ENCODE assay signal across 21 cellular contexts in the genomic region with DNA sequence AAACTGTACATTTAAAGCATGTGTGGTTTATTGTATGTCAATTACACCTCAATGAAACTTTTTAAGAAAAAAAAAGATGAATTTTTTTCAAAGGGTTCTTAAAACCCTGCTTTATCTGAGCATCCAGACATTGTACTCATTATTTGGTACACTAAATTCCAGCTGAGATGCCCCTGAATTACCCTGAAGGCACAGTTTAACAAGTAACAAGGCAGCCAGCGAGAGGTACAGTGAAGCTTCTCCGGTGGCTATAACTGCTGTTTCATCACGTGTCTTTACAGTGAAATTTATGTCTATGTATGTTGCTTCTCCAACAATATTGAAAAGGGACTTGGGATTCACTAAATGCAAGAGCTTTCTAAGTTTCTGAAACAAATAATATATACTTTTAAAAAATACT. TPM values are rescaled to one million over a fixed set of nuclear protein-coding genes. Genes with fewer than 3 reads are reported as not detected.
"Had no signal": no experiment of that assay in that cellular context is flagged by ENCODE, and none has a peak within 500 bp of the region (broad histone marks: within the 10 kb centered on the region; RNA-seq: fewer than 3 reads in every experiment).

No MANE protein-coding gene starts in this region.

- H3K4me3 Mint-ChIP-seq: activated CD4-positive, alpha-beta memory T cell treated with anti-CD3 and anti-CD28 coated beads for 36 hours; activated naive CD8-positive, alpha-beta T cell treated with anti-CD3 and anti-CD28 coated beads for 36 hours; naive thymus-derived CD8-positive, alpha-beta T cell; type B pancreatic cell had no signal

- H3K27me3 ChIP-seq: breast epithelium, dorsolateral prefrontal cortex, esophagus muscularis mucosa, heart left ventricle, suprapubic skin had no signal

- H3K9me3 Mint-ChIP-seq: activated CD4-positive, alpha-beta memory T cell treated with anti-CD3 and anti-CD28 coated beads for 36 hours; activated naive CD8-positive, alpha-beta T cell treated with anti-CD3 and anti-CD28 coated beads for 36 hours; type B pancreatic cell had no signal

- H3K4me1 ChIP-seq: breast epithelium, prostate gland, suprapubic skin had no signal

- H3K27ac ChIP-seq: breast epithelium, esophagus muscularis mucosa, heart left ventricle, prostate gland, suprapubic skin had no signal

- H3K4me1 Mint-ChIP-seq: activated naive CD8-positive, alpha-beta T cell treated with anti-CD3 and anti-CD28 coated beads for 36 hours; naive thymus-derived CD8-positive, alpha-beta T cell had no signal

- H3K9me3 ChIP-seq: breast epithelium, esophagus muscularis mucosa, heart left ventricle, mucosa of descending colon, prostate gland, suprapubic skin had no signal

- H3K27me3 Mint-ChIP-seq: activated CD4-positive, alpha-beta memory T cell treated with anti-CD3 and anti-CD28 coated beads for 36 hours; type B pancreatic cell had no signal

- ATAC-seq: heart left ventricle; left lobe of liver; mucosa of descending colon; naive thymus-derived CD8-positive, alpha-beta T cell; sciatic nerve had no signal

- H3K4me3 ChIP-seq: breast epithelium, dorsolateral prefrontal cortex, esophagus muscularis mucosa, heart left ventricle, mucosa of descending colon, prostate gland, suprapubic skin had no signal

- H3K36me3 Mint-ChIP-seq: activated CD4-positive, alpha-beta memory T cell treated with anti-CD3 and anti-CD28 coated beads for 36 hours; naive thymus-derived CD8-positive, alpha-beta T cell had no signal

- H3K36me3 ChIP-seq: breast epithelium, esophagus muscularis mucosa, heart left ventricle, prostate gland, suprapubic skin had no signal

- FAIRE-seq: endometrium had no signal

- DNase-seq: activated CD4-positive, alpha-beta memory T cell treated with anti-CD3 and anti-CD28 coated beads for 36 hours; activated CD4-positive, alpha-beta T cell treated with anti-CD3 and anti-CD28 coated beads for 1 hour; activated gamma-delta T cell; activated naive CD8-positive, alpha-beta T cell treated with anti-CD3 and anti-CD28 coated beads for 36 hours; activated T-cell treated with anti-CD3 and anti-CD28 coated beads, Interleukin-2, amount 50 U/mL, for 48 hours; anterior cingulate cortex; dorsolateral prefrontal cortex; foreskin melanocyte; heart left ventricle; mammary epithelial cell; mucosa of descending colon; naive thymus-derived CD8-positive, alpha-beta T cell; stimulated activated naive CD4-positive, alpha-beta T cell treated with Interleukin-2 at 50 U/mL for 16 hours had no signal

- H3K27ac Mint-ChIP-seq: activated CD4-positive, alpha-beta memory T cell treated with anti-CD3 and anti-CD28 coated beads for 36 hours; activated naive CD8-positive, alpha-beta T cell treated with anti-CD3 and anti-CD28 coated beads for 36 hours; naive thymus-derived CD8-positive, alpha-beta T cell; type B pancreatic cell had no signal

RNA-seq across cellular contexts. Expression of a gene that starts 15.8 kb away (rescaled TPM):
- polyA plus RNA-seq: naive thymus-derived CD8-positive, alpha-beta T cell had no signal
